11 cellular contexts compared by ENCODE assay signal in genomic region chr12:102043928-102044327, GRCh38.
DNase-seq lines count a peak whose midpoint lies in the region; ATAC-seq and TF ChIP-seq lines count a peak whose summit lies in the region.
"Had no signal": no experiment of that assay in that cellular context is flagged by ENCODE, and none has a peak within 500 bp of the region (broad histone marks: within the 10 kb centered on the region; RNA-seq: fewer than 3 reads in every experiment).

No MANE protein-coding gene starts in this region.

- H3K27ac ChIP-seq in KOPT-K1 (ENCODE audit: low read depth, low read length, poor library complexity, severe bottlenecking) = peak overlapping the region; percentile 53

- no peak for TF ChIP-seq POLR2A in GM18505 (IDR thresholded peaks at IDR 0.05; ENCODE audit: borderline replicate concordance, extremely low read depth, insufficient read depth, insufficient read length)

- peak; percentile 82 for ATAC-seq in GM19023 (IDR thresholded peaks at IDR 0.05; ENCODE audit: unreplicated experiment)
- ATAC-seq in HG02678 (IDR thresholded peaks at IDR 0.05; ENCODE audit: unreplicated experiment) = peak; percentile 98
- no peak for ATAC-seq in GM18505 (IDR thresholded peaks at IDR 0.05; ENCODE audit: unreplicated experiment)
- ATAC-seq: Panc1 had no signal

- H3K36me3 ChIP-seq in KOPT-K1 (ENCODE audit: insufficient read depth, low read length) = peaks cover 25% of the 10 kb centered on the region

- DNase-seq in DMS79 treated with DMSO at 0.1 percent for 48 hours (lab: John Stamatoyannopoulos, UW) = peak; percentile 6
- DNase-seq in RKO (ENCODE audit: low spot score) = no peak
- DNase-seq in stimulated activated CD4-positive, alpha-beta T cell treated with anti-CD3 and anti-CD28 coated beads, Interleukin-12 subunit alpha, Interleukin-12 subunit beta, amount 100 ng/mL, for 4 hours = no peak
- no peak for DNase-seq in NOMO-1 (lab: John Stamatoyannopoulos, UW; ENCODE audit: unreplicated experiment in 2 of 2)
- DNase-seq: activated CD4-positive, alpha-beta T cell treated with anti-CD3 and anti-CD28 coated beads for 48 hours; COR-L47 had no signal

- no peaks in the 10 kb centered on the region for H3K9me3 ChIP-seq in KOPT-K1 (ENCODE audit: insufficient read depth, low read length, poor library complexity, severe bottlenecking)
